In the genomic region with DNA sequence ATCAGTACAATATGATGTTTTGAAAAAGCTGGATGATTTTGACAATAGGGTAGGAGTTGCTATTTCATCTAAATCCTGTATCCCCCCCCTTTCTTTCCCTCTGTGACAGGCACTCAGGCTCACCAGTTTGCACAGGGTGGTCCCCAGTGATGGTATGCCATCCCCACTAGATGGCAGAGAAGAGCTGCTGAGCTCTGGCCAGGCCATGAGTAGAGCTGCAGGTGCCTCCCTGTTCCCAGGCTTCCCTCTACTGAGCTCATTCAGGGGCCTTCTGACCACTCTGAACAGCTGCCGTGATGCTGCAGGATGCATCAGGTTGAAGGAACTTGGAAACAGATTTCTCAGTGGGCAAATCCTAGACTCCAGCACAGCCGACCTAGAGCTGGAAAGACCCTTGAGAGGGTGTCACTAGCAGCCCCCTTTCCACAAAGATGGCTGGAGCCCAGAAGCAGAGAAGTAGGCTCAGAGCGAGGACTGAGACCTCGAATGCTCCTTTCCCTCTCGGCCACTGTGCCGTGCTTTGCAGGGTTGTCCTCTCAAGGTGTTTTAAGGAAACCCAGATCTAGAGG, we compare ENCODE assay signal across 8 cellular contexts. TPM values are rescaled to one million over a fixed set of nuclear protein-coding genes. Genes with fewer than 3 reads are reported as not detected.
DNase-seq lines count a peak whose midpoint lies in the region; ATAC-seq and TF ChIP-seq lines count a peak whose summit lies in the region.

No MANE protein-coding gene starts in this region.

- ATAC-seq in GM19397 (IDR thresholded peaks at IDR 0.05; ENCODE audit: unreplicated experiment) = peak; percentile 89

- no peak overlapping the region for H3K27ac ChIP-seq in uterus

- H3K9me3 ChIP-seq in Caco-2 (peaks cover 19% of the 10 kb centered on the region; the same call in 1 of the 2 replicates), uterus (no peaks in the 10 kb centered on the region)

- H3K9me3 Mint-ChIP-seq in Caco-2 (ENCODE audit: unreplicated experiment) (no peaks in the 10 kb centered on the region), neural crest cell (no peaks in the 10 kb centered on the region)

- H3K4me1 Mint-ChIP-seq in Caco-2 (ENCODE audit: low read depth, unreplicated experiment) (peaks cover 5% of the 10 kb centered on the region), neural crest cell (peaks cover 4% of the 10 kb centered on the region)

- H3K4me1 ChIP-seq in Caco-2 (no peaks in the 10 kb centered on the region), uterus (no peaks in the 10 kb centered on the region)

- POLR2A ChIA-PET in Caco-2 (lab: Charles Lee) = no interaction called here

- H3K36me3 Mint-ChIP-seq in Caco-2 (ENCODE audit: insufficient read depth, unreplicated experiment) (peaks cover 26% of the 10 kb centered on the region), neural crest cell (ENCODE audit: low read depth) (peaks cover 4% of the 10 kb centered on the region)

- H3K4me3 Mint-ChIP-seq in Caco-2 (ENCODE audit: unreplicated experiment) (no peak overlapping the region), neural crest cell (no peak overlapping the region)

- H3K27ac Mint-ChIP-seq in Caco-2 (ENCODE audit: unreplicated experiment) = no peak overlapping the region
- no peak overlapping the region for H3K27ac Mint-ChIP-seq in neural crest cell (ENCODE audit: unreplicated experiment)

- TF ChIP-seq CTCF in Caco-2 (IDR thresholded peaks at IDR 0.05; ENCODE audit: insufficient read depth in 1 of 2, low read depth in 1 of 2, low read length in 1 of 2, severe bottlenecking in 1 of 2, unreplicated experiment in 1 of 2) (peak; percentile 82 to 88), neural crest cell (conservative IDR thresholded peaks at IDR 0.05) (peak; percentile 77), uterus (IDR thresholded peaks at IDR 0.05) (peak; percentile 46 to 67 (median 62))

- H3K27me3 Mint-ChIP-seq in Caco-2 (ENCODE audit: insufficient read depth, unreplicated experiment) (no peaks in the 10 kb centered on the region), neural crest cell (ENCODE audit: low read depth) (no peaks in the 10 kb centered on the region)

- DNase-seq in Caco-2 = peak; percentile 73 to 79
- peak; percentile 86 for DNase-seq in HT-29 (ENCODE audit: low spot score)
- DNase-seq in NOMO-1 (lab: John Stamatoyannopoulos, UW; ENCODE audit: unreplicated experiment in 2 of 2) = peak; percentile 54 to 64
- DNase-seq in activated T-cell treated with anti-CD3 and anti-CD28 coated beads, Interleukin-2, amount 50 U/mL, for 1 hour = peak; percentile 46
- peak; percentile 56 for DNase-seq in fibroblast of peridontal ligament (ENCODE audit: extremely low read depth)
- DNase-seq in neural crest cell (ENCODE audit: low read depth, low spot score) = peak; percentile 53
- DNase-seq in uterus = peak; percentile 43 to 54

- H3K4me3 ChIP-seq in Caco-2 (ENCODE audit: low read depth, low read length) (no peak overlapping the region), uterus (no peak overlapping the region)

- CTCF ChIA-PET in Caco-2 (lab: Charles Lee) = interaction anchor here (0.5 to 1.5 kb wide), 22 partner anchors 8 to 446 kb away, joined by 3 to 36 read pairs (median 4); a partner anchor contains a TSS

- intact Hi-C loops in Caco-2 (cut with micrococcal nuclease; ENCODE audit: unreplicated experiment) = loop anchor here (1.0 to 5.0 kb wide), 6 partner anchors 15 to 446 kb away; a partner anchor contains a TSS
- intact Hi-C loops in uterus (cut with DNase I; ENCODE audit: low total_unique reads) = no loop called here

- no peak for TF ChIP-seq POLR2A in uterus (IDR thresholded peaks at IDR 0.05)

- BruUV-seq in Caco-2 (replicated peaks; lab: Mats Ljungman, UMichigan) = no TSS peak

- H3K27me3 ChIP-seq in Caco-2 (replicated peaks; ENCODE audit: control insufficient read depth, insufficient read depth, low read length) = no peaks in the 10 kb centered on the region
- H3K27me3 ChIP-seq in uterus = no peaks in the 10 kb centered on the region

- H3K36me3 ChIP-seq in Caco-2 (ENCODE audit: control insufficient read depth, insufficient read depth, low read length) (no peaks in the 10 kb centered on the region), uterus (no peaks in the 10 kb centered on the region)

RNA-seq across cellular contexts. Expression of a gene that starts 45.1 kb away (rescaled TPM):
- total RNA-seq in Caco-2 (2022) (0.14 and 0.49 TPM in 2 replicates), neural crest cell (3.1 and 4.0 TPM in 2 replicates), uterus (under 1 TPM in 3 of 4 donors, not detected in 1; under 0.01 to 0.76 (median 0.41) TPM)
- under 0.01 and 0.08 TPM in 2 replicates for total RNA-seq in HT-29 (2014; rRNA removed; shearing (Covaris generic))

RNA-seq across cellular contexts. Expression of a gene that starts 56.4 kb away (rescaled TPM):
- total RNA-seq in Caco-2 (2022) (33.5 and 39.8 TPM in 2 replicates), neural crest cell (37.8 and 39.5 TPM in 2 replicates), uterus (10 to 100 TPM; 13.8 to 36.2 (median 20.4) TPM)
- total RNA-seq in HT-29 (2014; rRNA removed; shearing (Covaris generic)) = 19.9 and 21.1 TPM in 2 replicates

RNA-seq across cellular contexts. Expression of a gene that starts 56.6 kb away (rescaled TPM):
- 21.9 and 30.0 TPM in 2 replicates for total RNA-seq in Caco-2 (2022)
- total RNA-seq in HT-29 (2014; rRNA removed; shearing (Covaris generic)) = 19.7 and 24.0 TPM in 2 replicates
- 44.9 and 49.3 TPM in 2 replicates for total RNA-seq in neural crest cell
- total RNA-seq in uterus = 10 to 100 TPM in 3 of 4 donors, 1 to 10 TPM in 1; 4.1 to 70.2 (median 38.6) TPM
